Comparison of ENCODE assay signal across 10 cellular contexts in the genomic region with DNA sequence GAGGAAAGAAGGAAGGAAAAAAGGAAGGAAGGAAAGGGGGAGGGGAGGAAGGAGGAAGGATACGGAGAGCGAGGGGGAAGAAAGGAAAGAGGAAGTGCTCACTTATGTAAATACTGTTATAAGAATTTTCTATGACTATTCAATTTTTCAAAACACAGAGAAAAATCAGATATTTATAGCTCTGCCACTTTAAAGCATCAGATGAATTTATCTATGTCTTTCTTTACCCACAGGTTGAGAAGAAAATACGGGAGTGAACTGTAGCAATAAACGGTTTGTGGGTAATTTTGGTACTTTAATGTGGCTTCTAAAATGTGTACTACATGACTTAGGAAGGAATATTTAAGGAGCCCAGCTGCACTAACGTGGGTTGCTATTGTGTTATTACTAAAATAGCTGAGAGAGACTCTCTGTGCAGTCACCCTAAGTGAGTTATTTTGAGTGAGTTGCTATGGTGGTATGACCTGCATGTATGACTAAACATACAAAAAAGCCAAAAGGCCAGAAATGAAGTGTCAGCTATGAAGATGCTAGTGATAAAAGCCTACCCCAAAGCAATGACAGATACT.
A peak's percentile ranks its signal among the peaks of the same experiment; 100 is the strongest.
DNase-seq lines count a peak whose midpoint lies in the region; ATAC-seq and TF ChIP-seq lines count a peak whose summit lies in the region.
"Had no signal": no experiment of that assay in that cellular context is flagged by ENCODE, and none has a peak within 500 bp of the region (broad histone marks: within the 10 kb centered on the region; RNA-seq: fewer than 3 reads in every experiment).

No MANE protein-coding gene starts in this region.

- no peaks in the 10 kb centered on the region for H3K9me3 ChIP-seq in mucosa of descending colon

- H3K27me3 Mint-ChIP-seq in mesothelial cell of epicardium (ENCODE audit: low read depth): peaks cover 11% of the 10 kb centered on the region

- in situ Hi-C loops in KBM-7 (cut with MboI; ENCODE audit: low pct_unique_long_range_greater_than_20kb, low sequenced_read_pairs): no loop called here

- no peak overlapping the region for H3K4me3 ChIP-seq in mucosa of descending colon

- no peaks in the 10 kb centered on the region for H3K4me1 Mint-ChIP-seq in mesothelial cell of epicardium

- H3K36me3 Mint-ChIP-seq in mesothelial cell of epicardium: no peaks in the 10 kb centered on the region

- no peak for DNase-seq in activated CD4-positive, CD25-positive, alpha-beta regulatory T cell treated with anti-CD3 and anti-CD28 coated beads, Interleukin-2, amount 50 U/mL, for 72 hours
- DNase-seq in HCEC 1CT: peak; percentile 1
- peak; percentile 3 for DNase-seq in KBM-7
- peak; percentile 1 for DNase-seq in putamen (ENCODE audit: low spot score)
- no peak for DNase-seq in activated effector memory CD4-positive, alpha-beta T cell treated with anti-CD3 and anti-CD28 coated beads, Interleukin-2, amount 50 U/mL, for 16 hours
- DNase-seq in mucosa of descending colon: no peak
- no peak for DNase-seq in mesothelial cell of epicardium (ENCODE audit: low spot score in 2 of 2, unreplicated experiment in 2 of 2)
- DNase-seq: stimulated activated CD4-positive, alpha-beta T cell treated with anti-CD3 and anti-CD28 coated beads, Interleukin-2, amount 100 ng/mL, for 48 hours had no signal

- intact Hi-C loops in mucosa of descending colon (cut with DNase I, micrococcal nuclease): no loop called here

- peaks cover 24% of the 10 kb centered on the region for H3K9me3 Mint-ChIP-seq in mesothelial cell of epicardium
- H3K9me3 Mint-ChIP-seq: T-helper 1 cell treated with Interleukin-12 subunit alpha and Interleukin-12 subunit beta and Interleukin-4 antibody, amounts not matched to agents 30 μg/mL and 1 μg/mL, for 36 hours had no signal

- no peaks in the 10 kb centered on the region for H3K36me3 ChIP-seq in mucosa of descending colon (ENCODE audit: low read depth)

- H3K4me3 Mint-ChIP-seq in mesothelial cell of epicardium: no peak overlapping the region
- H3K4me3 Mint-ChIP-seq: T-helper 1 cell treated with Interleukin-12 subunit alpha and Interleukin-12 subunit beta and Interleukin-4 antibody, amounts not matched to agents 30 μg/mL and 1 μg/mL, for 36 hours had no signal

- peak; percentile 41 to 55 for ATAC-seq in activated CD4-positive, CD25-positive, alpha-beta regulatory T cell treated with anti-CD3 and anti-CD28 coated beads, Interleukin-2, amount 50 U/mL, for 24 hours
- ATAC-seq in mucosa of descending colon: no peak

- H3K4me1 ChIP-seq in mucosa of descending colon (ENCODE audit: low read depth): no peaks in the 10 kb centered on the region

- H3K27ac Mint-ChIP-seq in mesothelial cell of epicardium: no peak overlapping the region
- H3K27ac Mint-ChIP-seq: T-helper 1 cell treated with Interleukin-12 subunit alpha and Interleukin-12 subunit beta and Interleukin-4 antibody, amounts not matched to agents 30 μg/mL and 1 μg/mL, for 36 hours had no signal

- TF ChIP-seq CTCF in mucosa of descending colon (IDR thresholded peaks at IDR 0.05) (no peak), mesothelial cell of epicardium (IDR thresholded peaks at IDR 0.05; ENCODE audit: unreplicated experiment) (no peak)

Comparison
In these comparisons a context has a peak if more than half of its experiments do, and no peak if none do; other contexts are left out.
1. DNase-seq: peak in HCEC 1CT (single experiment), KBM-7 (single experiment) and putamen (single experiment); none in activated CD4-positive, CD25-positive, alpha-beta regulatory T cell treated with anti-CD3 and anti-CD28 coated beads, Interleukin-2, amount 50 U/mL, for 72 hours (single experiment), activated effector memory CD4-positive, alpha-beta T cell treated with anti-CD3 and anti-CD28 coated beads, Interleukin-2, amount 50 U/mL, for 16 hours (single experiment), mucosa of descending colon (0 of 3) and mesothelial cell of epicardium (0 of 2).